ENCODE assay signal across 8 cellular contexts in the genomic region with DNA sequence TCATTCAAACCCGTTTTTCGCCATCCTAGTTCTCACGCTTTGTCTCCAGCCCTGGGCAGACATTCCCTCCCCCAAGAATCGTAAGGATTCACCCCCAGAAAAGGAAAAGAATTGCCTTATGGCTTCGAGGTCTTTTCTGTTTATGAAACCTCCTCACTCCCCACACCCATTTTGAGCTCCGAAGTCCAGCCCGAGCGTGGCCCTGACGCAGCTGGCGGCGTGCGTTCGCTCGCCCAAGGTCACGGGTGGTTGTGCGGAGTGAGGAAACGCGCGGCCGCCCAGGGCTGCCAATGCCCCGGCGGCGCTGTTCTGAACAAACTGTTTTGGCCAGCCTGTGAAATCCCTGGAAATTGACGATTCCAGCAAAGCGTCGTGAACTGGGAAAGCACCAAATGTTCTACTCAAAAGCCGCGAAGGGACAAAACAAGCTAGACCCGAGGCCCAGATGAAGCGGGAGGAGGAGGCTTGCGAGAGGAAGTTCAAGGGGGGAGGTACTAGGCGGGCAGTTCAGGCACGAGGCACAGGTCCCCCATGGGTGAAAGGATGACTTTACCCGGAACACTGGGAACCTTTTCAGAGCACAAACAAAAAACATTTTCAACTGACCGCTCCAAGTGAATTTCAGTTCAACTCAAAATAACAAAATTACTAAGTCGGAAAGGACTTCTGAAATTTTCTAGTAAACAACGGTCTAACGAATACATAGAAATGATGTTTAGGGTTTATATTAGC. TPM values are rescaled to one million over a fixed set of nuclear protein-coding genes. Genes with fewer than 3 reads are reported as not detected.
DNase-seq lines count a peak whose midpoint lies in the region; ATAC-seq and TF ChIP-seq lines count a peak whose summit lies in the region.

No MANE protein-coding gene starts in this region.

- H3K9me3 ChIP-seq in lower lobe of right lung = no peaks in the 10 kb centered on the region

- TF ChIP-seq CTCF in AG09309 (IDR thresholded peaks at IDR 0.05; ENCODE audit: control insufficient read depth, insufficient read depth, low read depth, low read length, missing control alignments) (peak; percentile 22), lower lobe of right lung (IDR thresholded peaks at IDR 0.05) (no peak)

- no peaks in the 10 kb centered on the region for H3K27me3 ChIP-seq in lower lobe of right lung (ENCODE audit: low read depth)

- peaks cover 23% of the 10 kb centered on the region for H3K4me1 ChIP-seq in lower lobe of right lung

- peak overlapping the region; percentile 50 for H3K4me3 ChIP-seq in AG09309 (ENCODE audit: control insufficient read depth, low read depth, low read length)
- peak overlapping the region; percentile 78 for H3K4me3 ChIP-seq in lower lobe of right lung

- peak; percentile 69 for DNase-seq in AG09309 (ENCODE audit: low read depth)
- peak; percentile 94 for DNase-seq in NCI-H69 (lab: John Stamatoyannopoulos, UW)
- peak; percentile 36 to 37 for DNase-seq in activated CD8-positive, alpha-beta memory T cell treated with anti-CD3 and anti-CD28 coated beads for 4 hours (ENCODE audit: low read depth in 2 of 2)
- DNase-seq in effector CD8-positive, alpha-beta T cell (lab: John Stamatoyannopoulos, UW) = peak; percentile 48
- DNase-seq in lower lobe of right lung = peak; percentile 90
- peak; percentile 34 to 35 for DNase-seq in stimulated activated CD4-positive, alpha-beta T cell treated with anti-CD3 and anti-CD28 coated beads, Interleukin-4, amount 100 ng/mL, for 48 hours (ENCODE audit: low read depth in 2 of 2)

- intact Hi-C loops in lower lobe of right lung (cut with DNase I) = no loop called here

- H3K36me3 ChIP-seq in lower lobe of right lung = peaks cover under 1% of the 10 kb centered on the region

- peak overlapping the region; percentile 100 for H3K27ac ChIP-seq in lower lobe of right lung

- ATAC-seq in GM19025 (IDR thresholded peaks at IDR 0.05; ENCODE audit: low read depth, unreplicated experiment) = peak; percentile 32
- ATAC-seq in HG03342 (IDR thresholded peaks at IDR 0.05; ENCODE audit: unreplicated experiment) = peak; percentile 30
- ATAC-seq in lower lobe of right lung = peak; percentile 70 to 77

RNA-seq across cellular contexts. Expression of gene ZFAND5, which starts 0.7 kb away (rescaled TPM):
- total RNA-seq in lower lobe of right lung = 206 TPM

Comparison
In these comparisons a context has a peak if more than half of its experiments do, and no peak if none do; other contexts are left out.
1. Peak in every context shown above with its lines: DNase-seq, ATAC-seq, H3K4me3 ChIP-seq and H3K27ac ChIP-seq.
2. DNase-seq: peak in every context shown above with its lines; median percentile 94 in NCI-H69; 90 in lower lobe of right lung; 69 in AG09309; 48 in effector CD8-positive, alpha-beta T cell; 36 in activated CD8-positive, alpha-beta memory T cell treated with anti-CD3 and anti-CD28 coated beads for 4 hours; 34 in stimulated activated CD4-positive, alpha-beta T cell treated with anti-CD3 and anti-CD28 coated beads, Interleukin-4, amount 100 ng/mL, for 48 hours.